ENCODE assay signal across 1 cellular context in genomic region chr14:99602054-99602787, GRCh38.
TF ChIP-seq lines count a peak whose summit lies in the region.

No MANE protein-coding gene starts in this region.

TF ChIP-seq in SK-N-SH, 30 proteins besides CTCF, POLR2A, EP300 and RAD21 (continued from another document):
- TF ChIP-seq REST (IDR thresholded peaks at IDR 0.05; ENCODE audit: low read depth, low read length), result no peak
- no peak for TF ChIP-seq RCOR1 (IDR thresholded peaks at IDR 0.05; ENCODE audit: low read length)
- no peak for TF ChIP-seq YY1 (IDR thresholded peaks at IDR 0.05; ENCODE audit: low read depth)
- no peak for TF ChIP-seq ZBTB33 (IDR thresholded peaks at IDR 0.05; ENCODE audit: borderline replicate concordance, low read depth)
- no peak for TF ChIP-seq FOXJ3 (CRISPR knock-in tag; IDR thresholded peaks at IDR 0.05)
- TF ChIP-seq TEAD4 (IDR thresholded peaks at IDR 0.05; ENCODE audit: borderline replicate concordance, insufficient read depth), result no peak
